Comparison of ENCODE assay signal across 8 cellular contexts in the genomic region with DNA sequence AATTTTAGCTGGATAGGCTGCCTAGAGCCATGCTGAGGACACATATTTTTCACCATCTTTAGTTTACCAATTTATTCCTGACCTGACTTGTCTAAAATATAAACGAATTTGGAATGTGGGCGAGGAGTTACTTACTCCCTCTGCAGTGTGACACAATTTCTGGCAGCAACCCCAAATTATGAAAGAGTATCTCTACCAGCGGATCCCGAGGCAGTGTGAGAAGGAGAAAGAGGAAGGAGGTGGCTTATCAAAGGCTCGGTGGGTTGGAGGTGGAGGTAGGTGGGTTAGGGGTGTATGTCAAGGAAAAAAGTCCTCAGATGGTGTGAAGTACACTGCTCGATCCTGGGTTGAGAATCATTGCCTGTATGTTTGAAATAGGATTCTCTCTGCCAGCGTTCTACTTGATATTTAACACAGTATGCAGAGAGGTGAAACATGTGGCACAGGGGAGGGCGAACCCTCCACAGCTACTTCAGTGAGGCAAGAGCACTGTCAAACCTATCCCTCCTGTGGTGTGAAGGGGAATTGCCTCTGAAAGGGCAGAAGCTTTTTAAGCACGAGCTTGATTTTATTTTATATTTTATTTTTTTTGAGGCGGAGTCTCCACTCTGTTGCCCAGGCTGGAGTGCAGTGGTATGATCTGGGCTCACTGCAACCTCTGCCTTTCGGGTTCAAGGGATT.
DNase-seq lines count a peak whose midpoint lies in the region; ATAC-seq and TF ChIP-seq lines count a peak whose summit lies in the region.

No MANE protein-coding gene starts in this region.

- H3K4me1 Mint-ChIP-seq in CD4-positive, CD25-positive, alpha-beta regulatory T cell = peaks cover 0 to 6% (median 4%) of the 10 kb centered on the region in 4 donors

- H3K4me3 Mint-ChIP-seq in CD4-positive, CD25-positive, alpha-beta regulatory T cell = peak overlapping the region in 2 of 4 donors; percentile 4 to 11

- H2AFZ ChIP-seq in SU-DHL-6 (ENCODE audit: low read depth, low read length, severe bottlenecking) = no peak overlapping the region

- H3K4me3 ChIP-seq in CD4-positive, CD25-positive, alpha-beta regulatory T cell (ENCODE audit: low read depth, low read length) = no peak overlapping the region
- H3K4me3 ChIP-seq in SU-DHL-6 (ENCODE audit: insufficient read depth, low read length, poor library complexity, severe bottlenecking) = no peak overlapping the region
- H3K4me3 ChIP-seq in neutrophil (ENCODE audit: low read depth in 1 of 2, low read length in 1 of 2) = no peak overlapping the region

- H4K20me1 ChIP-seq in SU-DHL-6 (ENCODE audit: low read depth, low read length) = no peaks in the 10 kb centered on the region

- peaks cover 0 to 6% (median 0%) of the 10 kb centered on the region in 7 donors for H3K9me3 Mint-ChIP-seq in CD4-positive, CD25-positive, alpha-beta regulatory T cell

- H3K36me3 Mint-ChIP-seq in CD4-positive, CD25-positive, alpha-beta regulatory T cell = no peaks in the 10 kb centered on the region

- no peak overlapping the region for H3K27ac ChIP-seq in CD4-positive, CD25-positive, alpha-beta regulatory T cell (ENCODE audit: insufficient read depth, low read length, poor library complexity, severe bottlenecking)
- H3K27ac ChIP-seq in SU-DHL-6 (ENCODE audit: low read depth, low read length) = no peak overlapping the region
- H3K27ac ChIP-seq in neutrophil = peak overlapping the region; percentile 41

- H3K79me2 ChIP-seq in SU-DHL-6 (ENCODE audit: insufficient read depth, low read length) = no peaks in the 10 kb centered on the region

- no peaks in the 10 kb centered on the region for H3K36me3 ChIP-seq in CD4-positive, CD25-positive, alpha-beta regulatory T cell (ENCODE audit: control insufficient read depth, insufficient read depth, low read length)
- no peaks in the 10 kb centered on the region for H3K36me3 ChIP-seq in SU-DHL-6 (ENCODE audit: low read length)
- H3K36me3 ChIP-seq in neutrophil = no peaks in the 10 kb centered on the region

- H3K27me3 Mint-ChIP-seq in CD4-positive, CD25-positive, alpha-beta regulatory T cell = peaks cover 31% of the 10 kb centered on the region

- peak overlapping the region; percentile 25 for H3K4me2 ChIP-seq in SU-DHL-6 (ENCODE audit: low read depth, low read length, poor library complexity, severe bottlenecking)

- ATAC-seq in CD4-positive, CD25-positive, alpha-beta regulatory T cell (ENCODE audit: low read depth in 2 of 2) = peak; percentile 79
- ATAC-seq in GM19397 (IDR thresholded peaks at IDR 0.05; ENCODE audit: unreplicated experiment) (peak; percentile 55), HG02840 (IDR thresholded peaks at IDR 0.05; ENCODE audit: low FRiP score, unreplicated experiment) (no peak)

- H3K27me3 ChIP-seq in CD4-positive, CD25-positive, alpha-beta regulatory T cell (ENCODE audit: control insufficient read depth, insufficient read depth, low read length) = peaks cover 6% of the 10 kb centered on the region
- H3K27me3 ChIP-seq in SU-DHL-6 (ENCODE audit: low read length) (no peaks in the 10 kb centered on the region), neutrophil (no peaks in the 10 kb centered on the region)

- TF ChIP-seq CTCF in SU-DHL-6 (IDR thresholded peaks at IDR 0.05; ENCODE audit: insufficient read depth, low read length, poor library complexity, severe bottlenecking) (no peak), neutrophil (IDR thresholded peaks at IDR 0.05) (no peak)

- no peaks in the 10 kb centered on the region for H3K4me1 ChIP-seq in CD4-positive, CD25-positive, alpha-beta regulatory T cell (ENCODE audit: control insufficient read depth, insufficient read depth, low read length, poor library complexity, severe bottlenecking)
- peaks cover 12 to 14% of the 10 kb centered on the region in 2 experiments for H3K4me1 ChIP-seq in neutrophil (ENCODE audit: control insufficient read depth in 1 of 2, insufficient read depth in 1 of 2, low read depth in 1 of 2, low read length in 1 of 2)

- H3K9ac ChIP-seq in SU-DHL-6 (ENCODE audit: low read length) = no peak overlapping the region

- peak overlapping the region in 1 of 3 donors; percentile 4 for H3K27ac Mint-ChIP-seq in CD4-positive, CD25-positive, alpha-beta regulatory T cell

- no peaks in the 10 kb centered on the region for H3K9me2 ChIP-seq in SU-DHL-6 (replicated peaks; ENCODE audit: insufficient read depth, low read length)

- no peaks in the 10 kb centered on the region for H3F3A ChIP-seq in SU-DHL-6 (ENCODE audit: insufficient read depth)

- peak; percentile 6 to 62 (median 35) for DNase-seq in CD4-positive, CD25-positive, alpha-beta regulatory T cell
- DNase-seq in HT1080 (ENCODE audit: low read depth) = peak; percentile 41
- peak; percentile 14 for DNase-seq in effector CD8-positive, alpha-beta T cell (lab: John Stamatoyannopoulos, UW)
- no peak for DNase-seq in retina

- H3K9me3 ChIP-seq in CD4-positive, CD25-positive, alpha-beta regulatory T cell (ENCODE audit: control insufficient read depth in 2 of 2, low read length in 2 of 2) = no peaks in the 10 kb centered on the region
- H3K9me3 ChIP-seq in SU-DHL-6 (ENCODE audit: insufficient read depth, low read length) = no peaks in the 10 kb centered on the region
- H3K9me3 ChIP-seq in neutrophil = no peaks in the 10 kb centered on the region
